16 cellular contexts compared by ENCODE assay signal in the genomic region with DNA sequence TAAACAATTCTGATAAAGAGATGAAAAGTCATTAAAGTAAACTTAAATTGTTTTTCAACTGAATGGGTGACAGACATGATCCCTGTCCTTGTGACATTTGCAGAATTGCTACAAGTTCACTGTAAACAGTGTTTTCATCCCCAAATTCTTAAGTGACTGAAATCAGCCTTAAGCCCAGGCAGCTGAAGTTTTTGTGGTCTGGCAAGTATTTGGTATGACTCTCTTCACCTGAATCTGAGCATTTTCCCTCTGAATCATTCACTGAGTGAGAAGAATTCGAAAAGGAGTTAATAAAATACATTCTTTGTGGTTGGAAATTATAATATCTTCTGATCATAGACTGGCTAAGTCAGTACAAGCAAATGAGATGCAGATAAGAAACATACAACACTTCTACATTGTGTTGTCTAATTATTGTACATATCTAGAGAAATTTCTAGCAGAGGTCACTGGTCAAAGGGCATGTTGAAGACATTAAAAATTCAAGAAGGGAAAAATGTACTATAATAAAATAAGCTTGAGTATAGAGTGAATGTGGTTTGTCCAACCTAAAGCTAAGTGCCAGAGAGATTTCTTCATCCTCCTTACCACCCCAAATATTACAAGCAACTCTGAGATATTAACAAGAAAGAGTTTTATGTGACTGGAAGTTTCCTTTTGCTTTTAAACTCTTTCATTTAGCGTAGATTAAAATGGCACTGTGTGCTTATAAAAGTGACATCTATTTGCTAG.
A peak's percentile ranks its signal among the peaks of the same experiment; 100 is the strongest.
DNase-seq lines count a peak whose midpoint lies in the region; ATAC-seq and TF ChIP-seq lines count a peak whose summit lies in the region.
"Had no signal": no experiment of that assay in that cellular context is flagged by ENCODE, and none has a peak within 500 bp of the region (broad histone marks: within the 10 kb centered on the region; RNA-seq: fewer than 3 reads in every experiment).

No MANE protein-coding gene starts in this region.

- H3K9me3 Mint-ChIP-seq in activated CD4-positive, alpha-beta T cell treated with anti-CD3 and anti-CD28 coated beads, Interleukin-2, amount 10 ng/mL, durations not matched to agents 24 days and 14 days = no peaks in the 10 kb centered on the region

- TF ChIP-seq EP300 in gastroesophageal sphincter (IDR thresholded peaks at IDR 0.05) = no peak

- WGBS in gastroesophageal sphincter (ENCODE audit: low coverage in 1 of 2), 2 donors = 66 to 72% methylated on average over 2 of the region's 2 CpGs
- 77 to 85% (median 81%) methylated on average over 2 of the region's 2 CpGs for WGBS in adrenal gland, 4 donors

- H3K4me1 Mint-ChIP-seq in activated CD4-positive, alpha-beta T cell treated with anti-CD3 and anti-CD28 coated beads, Interleukin-2, amount 10 ng/mL, durations not matched to agents 24 days and 14 days = no peaks in the 10 kb centered on the region
- H3K4me1 Mint-ChIP-seq: CD4-positive, CD25-positive, alpha-beta regulatory T cell had no signal

- DNase-seq in BJ (ENCODE audit: low read depth) = peak; percentile 84
- DNase-seq in NCI-H226 = peak; percentile 89
- peak; percentile 96 for DNase-seq in choroid plexus epithelial cell (ENCODE audit: low read depth)
- DNase-seq in non-pigmented ciliary epithelial cell (ENCODE audit: low read depth) = peak; percentile 89
- DNase-seq in activated CD4-positive, alpha-beta T cell treated with anti-CD3 and anti-CD28 coated beads, Interleukin-2, amount 10 ng/mL, durations not matched to agents 24 days and 14 days = no peak
- no peak for DNase-seq in adrenal gland
- DNase-seq: activated T-cell treated with anti-CD3 and anti-CD28 coated beads for 4 hours; CD4-positive, CD25-positive, alpha-beta regulatory T cell; central memory CD4-positive, alpha-beta T cell; lower lobe of right lung; NCI-H2227 treated with DMSO at 0.1 percent for 48 hours had no signal

- no peak for TF ChIP-seq CTCF in BJ (IDR thresholded peaks at IDR 0.05; ENCODE audit: insufficient read depth, low read depth, low read length)
- no peak for TF ChIP-seq CTCF in choroid plexus epithelial cell (conservative IDR thresholded peaks at IDR 0.05; ENCODE audit: low read depth, low read length)
- no peak for TF ChIP-seq CTCF in gastroesophageal sphincter (IDR thresholded peaks at IDR 0.05)
- TF ChIP-seq CTCF in adrenal gland (IDR thresholded peaks at IDR 0.05) = no peak

- no peaks in the 10 kb centered on the region for H3K9me3 ChIP-seq in gastroesophageal sphincter
- no peaks in the 10 kb centered on the region for H3K9me3 ChIP-seq in adrenal gland (replicated peaks in 1 of 3)
- H3K9me3 ChIP-seq: lower lobe of right lung, thoracic aorta had no signal

- no peak overlapping the region for H3K27ac Mint-ChIP-seq in activated CD4-positive, alpha-beta T cell treated with anti-CD3 and anti-CD28 coated beads, Interleukin-2, amount 10 ng/mL, durations not matched to agents 24 days and 14 days
- H3K27ac Mint-ChIP-seq: CD4-positive, CD25-positive, alpha-beta regulatory T cell had no signal

- H3K36me3 ChIP-seq in BJ (ENCODE audit: control insufficient read depth, insufficient read depth, low read length) (no peaks in the 10 kb centered on the region), gastroesophageal sphincter (no peaks in the 10 kb centered on the region), adrenal gland (replicated peaks in 1 of 2) (no peaks in the 10 kb centered on the region)
- H3K36me3 ChIP-seq: lower lobe of right lung, thoracic aorta had no signal

- H3K36me3 Mint-ChIP-seq in activated CD4-positive, alpha-beta T cell treated with anti-CD3 and anti-CD28 coated beads, Interleukin-2, amount 10 ng/mL, durations not matched to agents 24 days and 14 days (ENCODE audit: low read depth) = no peaks in the 10 kb centered on the region
- H3K36me3 Mint-ChIP-seq: CD4-positive, CD25-positive, alpha-beta regulatory T cell had no signal

- peaks cover 0 to 16% (median 5%) of the 10 kb centered on the region in 3 donors for H3K4me1 ChIP-seq in gastroesophageal sphincter
- H3K4me1 ChIP-seq in adrenal gland (replicated peaks in 1 of 2) = peaks cover 11 to 15% of the 10 kb centered on the region in 2 donors
- H3K4me1 ChIP-seq: lower lobe of right lung had no signal

- no peaks in the 10 kb centered on the region for H3K27me3 Mint-ChIP-seq in activated CD4-positive, alpha-beta T cell treated with anti-CD3 and anti-CD28 coated beads, Interleukin-2, amount 10 ng/mL, durations not matched to agents 24 days and 14 days
- H3K27me3 Mint-ChIP-seq: CD4-positive, CD25-positive, alpha-beta regulatory T cell had no signal

- H3K27ac ChIP-seq in gastroesophageal sphincter = no peak overlapping the region
- no peak overlapping the region for H3K27ac ChIP-seq in adrenal gland
- H3K27ac ChIP-seq: lower lobe of right lung, thoracic aorta, VCaP had no signal

- intact Hi-C loops in activated CD4-positive, alpha-beta T cell treated with anti-CD3 and anti-CD28 coated beads, Interleukin-2, amount 10 ng/mL, durations not matched to agents 24 days and 14 days (cut with micrococcal nuclease) = no loop called here
- intact Hi-C loops in adrenal gland (cut with DNase I) = no loop called here

- no peak for TF ChIP-seq POLR2A in gastroesophageal sphincter (IDR thresholded peaks at IDR 0.05)
- no peak for TF ChIP-seq POLR2A in adrenal gland (IDR thresholded peaks at IDR 0.05)

- ATAC-seq in gastroesophageal sphincter (no peak), GM18502 (IDR thresholded peaks at IDR 0.05; ENCODE audit: poor library complexity, unreplicated experiment) (no peak)
- ATAC-seq: lower lobe of right lung, Right ventricle myocardium inferior had no signal

- no peak overlapping the region for H3K4me3 ChIP-seq in BJ (ENCODE audit: low read depth, low read length)
- no peak overlapping the region for H3K4me3 ChIP-seq in choroid plexus epithelial cell (ENCODE audit: low read depth, low read length)
- no peak overlapping the region for H3K4me3 ChIP-seq in gastroesophageal sphincter
- no peak overlapping the region for H3K4me3 ChIP-seq in adrenal gland
- H3K4me3 ChIP-seq: lower lobe of right lung, thoracic aorta had no signal

- CTCF ChIA-PET in BJ (lab: Yijun Ruan, JAX) = interaction anchor here (1.0 to 1.7 kb wide), 3 partner anchors 175 to 197 kb away, joined by 3 to 5 read pairs (median 4); no protein-coding TSS in a partner anchor

- H3K4me3 Mint-ChIP-seq in activated CD4-positive, alpha-beta T cell treated with anti-CD3 and anti-CD28 coated beads, Interleukin-2, amount 10 ng/mL, durations not matched to agents 24 days and 14 days = no peak overlapping the region
- H3K4me3 Mint-ChIP-seq: CD4-positive, CD25-positive, alpha-beta regulatory T cell had no signal

- H3K27me3 ChIP-seq in BJ (ENCODE audit: control insufficient read depth, insufficient read depth, low read length) (no peaks in the 10 kb centered on the region), gastroesophageal sphincter (no peaks in the 10 kb centered on the region), adrenal gland (no peaks in the 10 kb centered on the region)

- POLR2A ChIA-PET in BJ (lab: Charles Lee) = interaction anchor here (0.6 to 1.2 kb wide), 2 partner anchors 73 to 906 kb away, joined by 3 read pairs; no protein-coding TSS in a partner anchor

Comparison
In these comparisons a context has a peak if more than half of its experiments do, and no peak if none do; other contexts are left out.
1. DNase-seq: peak in BJ (single experiment), NCI-H226 (single experiment), choroid plexus epithelial cell (single experiment) and non-pigmented ciliary epithelial cell (single experiment); none in activated CD4-positive, alpha-beta T cell treated with anti-CD3 and anti-CD28 coated beads, Interleukin-2, amount 10 ng/mL, durations not matched to agents 24 days and 14 days (single experiment) and adrenal gland (0 of 7).